Comparison of ENCODE assay signal across 7 cellular contexts in genomic region chr20:31822421-31823330, GRCh38. TPM values are rescaled to one million over a fixed set of nuclear protein-coding genes. Genes with fewer than 3 reads are reported as not detected.
DNase-seq lines count a peak whose midpoint lies in the region; ATAC-seq and TF ChIP-seq lines count a peak whose summit lies in the region.

No MANE protein-coding gene starts in this region.

- DNase-seq in NCI-H82 (lab: John Stamatoyannopoulos, UW), result peak; percentile 85
- DNase-seq in activated CD8-positive, alpha-beta memory T cell treated with anti-CD3 and anti-CD28 coated beads for 48 hours (ENCODE audit: low read depth in 2 of 3, low spot score in 2 of 3), result peak; percentile 43 to 85 (median 83)
- DNase-seq in endodermal cell, result peak; percentile 96
- DNase-seq in myocyte (ENCODE audit: low read depth), result peak; percentile 87
- peak; percentile 59 to 68 for DNase-seq in stimulated activated CD8-positive, alpha-beta memory T cell treated with anti-CD3 and anti-CD28 coated beads, Interleukin-7, amount 100 ng/mL, for 1 hour (ENCODE audit: low read depth in 2 of 2)

- no peak overlapping the region for H3K27ac ChIP-seq in endodermal cell (ENCODE audit: low read depth, low read length)

- ATAC-seq in HG03520 (IDR thresholded peaks at IDR 0.05; ENCODE audit: unreplicated experiment), result peak; percentile 74

- no peaks in the 10 kb centered on the region for H3K27me3 ChIP-seq in endodermal cell (ENCODE audit: control insufficient read depth, insufficient read depth, low read length, poor library complexity, severe bottlenecking)

- H3K36me3 ChIP-seq in endodermal cell (ENCODE audit: control insufficient read depth, insufficient read depth, low read length), result no peaks in the 10 kb centered on the region

- H3K4me1 ChIP-seq in endodermal cell (ENCODE audit: control insufficient read depth, insufficient read depth, low read length), result peaks cover 7% of the 10 kb centered on the region

- peaks cover 2% of the 10 kb centered on the region for H3K4me1 Mint-ChIP-seq in endodermal cell

- H3K4me3 Mint-ChIP-seq in endodermal cell, result no peak overlapping the region

- peaks cover 3% of the 10 kb centered on the region for H3K27me3 Mint-ChIP-seq in endodermal cell (ENCODE audit: insufficient read depth)

- 28 to 33% methylated on average over 14 to 24 of the region's 29 CpGs for WGBS in endodermal cell (ENCODE audit: insufficient coverage in 1 of 2, insufficient read length in 1 of 2), 2 experiments

- H3K9ac ChIP-seq in endodermal cell (ENCODE audit: extremely low read depth, low read length, poor library complexity, severe bottlenecking), result no peak overlapping the region

- H3K9me3 Mint-ChIP-seq in endodermal cell, result no peaks in the 10 kb centered on the region

- no peak overlapping the region for H3K4me3 ChIP-seq in endodermal cell (ENCODE audit: low read length)

- no peak overlapping the region for H3K27ac Mint-ChIP-seq in endodermal cell

- no peaks in the 10 kb centered on the region for H3K36me3 Mint-ChIP-seq in endodermal cell (ENCODE audit: low read depth)

- no peaks in the 10 kb centered on the region for H3K9me3 ChIP-seq in endodermal cell (ENCODE audit: control insufficient read depth, low read length)

- TF ChIP-seq CTCF in GM12872 (IDR thresholded peaks at IDR 0.05; ENCODE audit: insufficient read depth, low read depth, low read length), result peak; percentile 93
- TF ChIP-seq CTCF in endodermal cell (conservative IDR thresholded peaks at IDR 0.05), result peak; percentile 100

RNA-seq across cellular contexts. Expression of gene MYLK2, which starts 3.5 kb away (rescaled TPM):
- under 1 TPM; 0.20 to 0.29 TPM for total RNA-seq in endodermal cell
- polyA plus RNA-seq in endodermal cell (2013, experiment 1 of 2), result 0.39 TPM
- 0.37 TPM for polyA plus RNA-seq in endodermal cell (2013, experiment 2 of 2)
- 0.10 and 0.13 TPM in 2 replicates for total RNA-seq in myocyte
- polyA plus RNA-seq in myocyte (2012), result 0.04 TPM

RNA-seq across cellular contexts. Expression of gene FOXS1, which starts 22.7 kb away (rescaled TPM):
- not detected for total RNA-seq in endodermal cell
- polyA plus RNA-seq in endodermal cell (2013, experiment 1 of 2), result 2.3 TPM
- 3.3 TPM for polyA plus RNA-seq in endodermal cell (2013, experiment 2 of 2)
- 0.56 and 0.99 TPM in 2 replicates for total RNA-seq in myocyte
- polyA plus RNA-seq in myocyte (2012), result 13.0 TPM

RNA-seq across cellular contexts. Expression of gene DUSP15, which starts 47.7 kb away (rescaled TPM):
- total RNA-seq in endodermal cell (1 to 10 TPM; 3.8 to 7.2 TPM), myocyte (0.64 and 0.68 TPM in 2 replicates)
- 7.3 TPM for polyA plus RNA-seq in endodermal cell (2013, experiment 1 of 2)
- 7.6 TPM for polyA plus RNA-seq in endodermal cell (2013, experiment 2 of 2)
- 0.40 TPM for polyA plus RNA-seq in myocyte (2012)

RNA-seq across cellular contexts. Expression of gene TTLL9, which starts 47.8 kb away (rescaled TPM):
- under 1 TPM; 0.29 to 0.51 TPM for total RNA-seq in endodermal cell
- polyA plus RNA-seq in endodermal cell (2013, experiment 1 of 2), result 1.00 TPM
- 1.2 TPM for polyA plus RNA-seq in endodermal cell (2013, experiment 2 of 2)
- total RNA-seq in myocyte, result not detected in 2 replicates
- 0.13 TPM for polyA plus RNA-seq in myocyte (2012)
